15 cellular contexts compared by ENCODE assay signal in genomic region chr1:82919828-82920227, GRCh38.
DNase-seq lines count a peak whose midpoint lies in the region; ATAC-seq and TF ChIP-seq lines count a peak whose summit lies in the region.
"Had no signal": no experiment of that assay in that cellular context is flagged by ENCODE, and none has a peak within 500 bp of the region (broad histone marks: within the 10 kb centered on the region; RNA-seq: fewer than 3 reads in every experiment).

No MANE protein-coding gene starts in this region.

- H3K4me3 Mint-ChIP-seq in HFFc6: no peak overlapping the region
- no peak overlapping the region for H3K4me3 Mint-ChIP-seq in activated CD4-positive, alpha-beta T cell treated with anti-CD3 and anti-CD28 coated beads, Interleukin-2, amount 10 ng/mL, durations not matched to agents 7 days and 5 days
- H3K4me3 Mint-ChIP-seq: CD8-positive, alpha-beta T cell had no signal

- peaks cover 23% of the 10 kb centered on the region for H3K9me3 Mint-ChIP-seq in HFFc6
- no peaks in the 10 kb centered on the region for H3K9me3 Mint-ChIP-seq in activated CD4-positive, alpha-beta T cell treated with anti-CD3 and anti-CD28 coated beads, Interleukin-2, amount 10 ng/mL, durations not matched to agents 7 days and 5 days
- H3K9me3 Mint-ChIP-seq: CD8-positive, alpha-beta T cell had no signal

- no peak overlapping the region for H3K27ac Mint-ChIP-seq in HFFc6
- no peak overlapping the region for H3K27ac Mint-ChIP-seq in activated CD4-positive, alpha-beta T cell treated with anti-CD3 and anti-CD28 coated beads, Interleukin-2, amount 10 ng/mL, durations not matched to agents 7 days and 5 days
- H3K27ac Mint-ChIP-seq: CD8-positive, alpha-beta T cell had no signal

- H3K27ac ChIP-seq in heart right ventricle: peak overlapping the region in 4 of 10 donors; percentile 8 to 51 (median 18)
- no peak overlapping the region for H3K27ac ChIP-seq in right lobe of liver
- H3K27ac ChIP-seq in spleen: peak overlapping the region in 6 of 8 donors; percentile 2 to 41 (median 30)
- H3K27ac ChIP-seq: 22Rv1 had no signal

- POLR2A ChIA-PET in activated CD4-positive, alpha-beta T cell treated with anti-CD3 and anti-CD28 coated beads, Interleukin-2, amount 10 ng/mL, durations not matched to agents 7 days and 5 days (lab: Charles Lee): no interaction called here

- no peaks in the 10 kb centered on the region for H3K36me3 Mint-ChIP-seq in HFFc6 (ENCODE audit: low read depth)
- no peaks in the 10 kb centered on the region for H3K36me3 Mint-ChIP-seq in activated CD4-positive, alpha-beta T cell treated with anti-CD3 and anti-CD28 coated beads, Interleukin-2, amount 10 ng/mL, durations not matched to agents 7 days and 5 days (ENCODE audit: low read depth)
- H3K36me3 Mint-ChIP-seq: CD8-positive, alpha-beta T cell had no signal

- ATAC-seq in heart right ventricle (peak in 6 of 8 donors; percentile 31 to 75 (median 56)), Right ventricle myocardium superior (ENCODE audit: poor library complexity) (no peak), right lobe of liver (peak; percentile 50 to 80 (median 58))
- ATAC-seq: CD8-positive, alpha-beta T cell had no signal

- H3K4me1 Mint-ChIP-seq in HFFc6 (ENCODE audit: low read depth): no peaks in the 10 kb centered on the region
- no peaks in the 10 kb centered on the region for H3K4me1 Mint-ChIP-seq in activated CD4-positive, alpha-beta T cell treated with anti-CD3 and anti-CD28 coated beads, Interleukin-2, amount 10 ng/mL, durations not matched to agents 7 days and 5 days

- CTCF ChIA-PET in activated CD4-positive, alpha-beta T cell treated with anti-CD3 and anti-CD28 coated beads, Interleukin-2, amount 10 ng/mL, durations not matched to agents 7 days and 5 days (lab: Charles Lee): no interaction called here

- TF ChIP-seq CTCF in heart right ventricle (IDR thresholded peaks at IDR 0.05) (no peak), right lobe of liver (IDR thresholded peaks at IDR 0.05) (no peak), spleen (IDR thresholded peaks at IDR 0.05 in 8 of 11, conservative IDR thresholded peaks at IDR 0.05 in 3 of 11) (no peak), HFFc6 (IDR thresholded peaks at IDR 0.05) (no peak)

- H3K4me1 ChIP-seq in heart right ventricle (peaks cover 0 to 30% (median 15%) of the 10 kb centered on the region in 9 donors), right lobe of liver (no peaks in the 10 kb centered on the region), spleen (peaks cover 0 to 14% (median 1%) of the 10 kb centered on the region in 6 donors)

- H3K9me3 ChIP-seq in heart right ventricle (no peaks in the 10 kb centered on the region), right lobe of liver (no peaks in the 10 kb centered on the region), spleen (no peaks in the 10 kb centered on the region)

- H3K36me3 ChIP-seq in heart right ventricle: no peaks in the 10 kb centered on the region
- H3K36me3 ChIP-seq in right lobe of liver: no peaks in the 10 kb centered on the region
- H3K36me3 ChIP-seq in spleen: no peaks in the 10 kb centered on the region

- no peak for TF ChIP-seq POLR2A in right lobe of liver (IDR thresholded peaks at IDR 0.05)
- no peak for TF ChIP-seq POLR2A in spleen (IDR thresholded peaks at IDR 0.05)

- H3K27me3 ChIP-seq in heart right ventricle (no peaks in the 10 kb centered on the region), right lobe of liver (no peaks in the 10 kb centered on the region), spleen (replicated peaks in 1 of 7) (no peaks in the 10 kb centered on the region)

- DNase-seq in heart right ventricle (no peak), Right ventricle myocardium superior (no peak), dermis blood vessel endothelial cell (peak; percentile 90), right lobe of liver (no peak), spleen (no peak), HFFc6 (no peak)
- no peak for DNase-seq in activated effector memory CD4-positive, alpha-beta T cell treated with Interleukin-2 at 50 U/mL for 16 hours
- DNase-seq in activated CD4-positive, alpha-beta T cell treated with anti-CD3 and anti-CD28 coated beads, Interleukin-2, amount 10 ng/mL, durations not matched to agents 7 days and 5 days: no peak
- DNase-seq: CD8-positive, alpha-beta T cell; DND-41; H7; Karpas-422; NCI-H1930; NCI-H510A treated with DMSO at 0.1 percent for 48 hours had no signal

- H3K27me3 Mint-ChIP-seq in HFFc6 (ENCODE audit: insufficient read depth): no peaks in the 10 kb centered on the region
- no peaks in the 10 kb centered on the region for H3K27me3 Mint-ChIP-seq in activated CD4-positive, alpha-beta T cell treated with anti-CD3 and anti-CD28 coated beads, Interleukin-2, amount 10 ng/mL, durations not matched to agents 7 days and 5 days

- H3K4me3 ChIP-seq in heart right ventricle (no peak overlapping the region), right lobe of liver (no peak overlapping the region), spleen (no peak overlapping the region)

- intact Hi-C loops in heart right ventricle (cut with DNase I): no loop called here
- intact Hi-C loops in Right ventricle myocardium superior (cut with DNase I): no loop called here
- intact Hi-C loops in right lobe of liver (cut with DNase I): no loop called here
- intact Hi-C loops in spleen (cut with DNase I; ENCODE audit: low total_unique reads): no loop called here

Comparison
In these comparisons a context has a peak if more than half of its experiments do, and no peak if none do; other contexts are left out.
1. H3K27ac ChIP-seq: peak in spleen (6 of 8); none in right lobe of liver (0 of 3).